20 cellular contexts compared by ENCODE assay signal in genomic region chr5:177484902-177485549, GRCh38. TPM values are rescaled to one million over a fixed set of nuclear protein-coding genes. Genes with fewer than 3 reads are reported as not detected.
DNase-seq lines count a peak whose midpoint lies in the region; ATAC-seq and TF ChIP-seq lines count a peak whose summit lies in the region.
"Had no signal": no experiment of that assay in that cellular context is flagged by ENCODE, and none has a peak within 500 bp of the region (broad histone marks: within the 10 kb centered on the region; RNA-seq: fewer than 3 reads in every experiment).

No MANE protein-coding gene starts in this region.

- peaks cover 7 to 30% (median 15%) of the 10 kb centered on the region in 4 donors for H3K4me1 ChIP-seq in transverse colon

- no peak overlapping the region for H3K4me3 ChIP-seq in transverse colon
- H3K4me3 ChIP-seq: colonic mucosa had no signal

- no peak for TF ChIP-seq CTCF in brain (conservative IDR thresholded peaks at IDR 0.05)
- no peak for TF ChIP-seq CTCF in nephron (IDR thresholded peaks at IDR 0.05; ENCODE audit: unreplicated experiment in 3 of 3)
- no peak for TF ChIP-seq CTCF in transverse colon (IDR thresholded peaks at IDR 0.05)

- no peak for TF ChIP-seq EP300 in transverse colon (IDR thresholded peaks at IDR 0.05; ENCODE audit: low read depth)

- no peak for DNase-seq in activated naive CD8-positive, alpha-beta T cell treated with anti-CD3 and anti-CD28 coated beads, Interleukin-2, amount 10 ng/mL, durations not matched to agents 7 days and 5 days
- no peak for DNase-seq in activated naive CD8-positive, alpha-beta T cell treated with anti-CD3 and anti-CD28 coated beads for 36 hours
- DNase-seq in transverse colon (no peak), UCSD-AML1 (lab: John Stamatoyannopoulos, UW; ENCODE audit: unreplicated experiment) (no peak)
- DNase-seq: ACHN; activated CD4-positive, CD25-positive, alpha-beta regulatory T cell treated with anti-CD3 and anti-CD28 coated beads, Interleukin-2, amount 50 U/mL, for 72 hours; colonic mucosa; GF-D8; hippocampal formation; natural killer cell; NCI-H1092 treated with DMSO at 0.1 percent for 48 hours; NCI-H226; stimulated activated naive CD8-positive, alpha-beta T cell treated with anti-CD3 and anti-CD28 coated beads, Interleukin-15, Interleukin-2, amounts not matched to agents 100 U/mL and 50 U/mL, for 24 hours had no signal

- H3K9me3 ChIP-seq in transverse colon = no peaks in the 10 kb centered on the region
- H3K9me3 ChIP-seq: colonic mucosa had no signal

- intact Hi-C loops in transverse colon (cut with DNase I; ENCODE audit: low total_unique reads) = no loop called here

- H3K36me3 Mint-ChIP-seq in activated naive CD8-positive, alpha-beta T cell treated with anti-CD3 and anti-CD28 coated beads, Interleukin-2, amount 10 ng/mL, durations not matched to agents 7 days and 5 days = peaks cover 13% of the 10 kb centered on the region
- peaks cover 11% of the 10 kb centered on the region for H3K36me3 Mint-ChIP-seq in activated naive CD8-positive, alpha-beta T cell treated with anti-CD3 and anti-CD28 coated beads for 36 hours
- H3K36me3 Mint-ChIP-seq in brain (peaks cover 38% of the 10 kb centered on the region), nephron (ENCODE audit: low read depth) (peaks cover 56% of the 10 kb centered on the region)
- H3K36me3 Mint-ChIP-seq: activated naive CD8-positive, alpha-beta T cell; natural killer cell had no signal

- H3K4me1 Mint-ChIP-seq in activated naive CD8-positive, alpha-beta T cell treated with anti-CD3 and anti-CD28 coated beads, Interleukin-2, amount 10 ng/mL, durations not matched to agents 7 days and 5 days = peaks cover 7% of the 10 kb centered on the region
- H3K4me1 Mint-ChIP-seq in activated naive CD8-positive, alpha-beta T cell treated with anti-CD3 and anti-CD28 coated beads for 36 hours = peaks cover 4% of the 10 kb centered on the region
- H3K4me1 Mint-ChIP-seq in brain (peaks cover 27% of the 10 kb centered on the region), nephron (peaks cover 31% of the 10 kb centered on the region)

- H3K36me3 ChIP-seq in transverse colon = no peaks in the 10 kb centered on the region
- H3K36me3 ChIP-seq: colonic mucosa had no signal

- no peaks in the 10 kb centered on the region for H3K9me3 Mint-ChIP-seq in activated naive CD8-positive, alpha-beta T cell treated with anti-CD3 and anti-CD28 coated beads, Interleukin-2, amount 10 ng/mL, durations not matched to agents 7 days and 5 days
- H3K9me3 Mint-ChIP-seq in activated naive CD8-positive, alpha-beta T cell treated with anti-CD3 and anti-CD28 coated beads for 36 hours = no peaks in the 10 kb centered on the region
- peaks cover 0 to 2% (median 0%) of the 10 kb centered on the region in 5 experiments for H3K9me3 Mint-ChIP-seq in brain
- H3K9me3 Mint-ChIP-seq in nephron = no peaks in the 10 kb centered on the region
- H3K9me3 Mint-ChIP-seq: natural killer cell had no signal

- H3K27ac ChIP-seq in transverse colon = peak overlapping the region in 3 of 4 donors; percentile 22 to 91 (median 41)
- H3K27ac ChIP-seq: colonic mucosa had no signal

- WGBS in transverse colon (ENCODE audit: low coverage in 1 of 2), 2 donors = 47 to 79% methylated on average over 5 to 13 of the region's 13 CpGs

- in situ Hi-C loops in transverse colon (cut with MboI; ENCODE audit: low pct_ligation_motif_present in 1 of 4, low pct_unique_long_range_greater_than_20kb in 1 of 4, low sequenced_read_pairs in 3 of 4) = no loop called here

- no peaks in the 10 kb centered on the region for H3K27me3 ChIP-seq in transverse colon
- H3K27me3 ChIP-seq: colonic mucosa had no signal

- no peak overlapping the region for H3K4me3 Mint-ChIP-seq in activated naive CD8-positive, alpha-beta T cell treated with anti-CD3 and anti-CD28 coated beads, Interleukin-2, amount 10 ng/mL, durations not matched to agents 7 days and 5 days
- no peak overlapping the region for H3K4me3 Mint-ChIP-seq in activated naive CD8-positive, alpha-beta T cell treated with anti-CD3 and anti-CD28 coated beads for 36 hours
- H3K4me3 Mint-ChIP-seq in brain (peak overlapping the region in 1 of 5 experiments; percentile 24), nephron (peak overlapping the region in 2 of 3 experiments; percentile 6 to 8)
- H3K4me3 Mint-ChIP-seq: activated naive CD8-positive, alpha-beta T cell; natural killer cell had no signal

- ATAC-seq in activated naive CD8-positive, alpha-beta T cell treated with anti-CD3 and anti-CD28 coated beads, Interleukin-2, amount 10 ng/mL, durations not matched to agents 7 days and 5 days (ENCODE audit: low read depth) = no peak
- ATAC-seq in HG03432 (IDR thresholded peaks at IDR 0.05; ENCODE audit: unreplicated experiment) (no peak), GM21447 (IDR thresholded peaks at IDR 0.05; ENCODE audit: unreplicated experiment) (no peak)
- ATAC-seq: HepG2; natural killer cell; sciatic nerve; stimulated activated naive CD8-positive, alpha-beta T cell treated with anti-CD3 and anti-CD28 coated beads, Interleukin-15, Interleukin-2, amounts not matched to agents 100 U/mL and 50 U/mL, for 24 hours had no signal

- POLR2A ChIA-PET in activated naive CD8-positive, alpha-beta T cell treated with anti-CD3 and anti-CD28 coated beads, Interleukin-2, amount 10 ng/mL, durations not matched to agents 7 days and 5 days (lab: Charles Lee) = interaction anchor here (0.6 to 1.2 kb wide), 2 partner anchors 12 to 13 kb away, joined by 3 to 8 read pairs; no protein-coding TSS in a partner anchor

- TF ChIP-seq POLR2A in transverse colon (IDR thresholded peaks at IDR 0.05) = no peak

- peak overlapping the region; percentile 0 for H3K27ac Mint-ChIP-seq in activated naive CD8-positive, alpha-beta T cell treated with anti-CD3 and anti-CD28 coated beads, Interleukin-2, amount 10 ng/mL, durations not matched to agents 7 days and 5 days
- H3K27ac Mint-ChIP-seq in activated naive CD8-positive, alpha-beta T cell treated with anti-CD3 and anti-CD28 coated beads for 36 hours = no peak overlapping the region
- H3K27ac Mint-ChIP-seq in brain = peak overlapping the region; percentile 20 to 78 (median 65)
- H3K27ac Mint-ChIP-seq in nephron = peak overlapping the region; percentile 41 to 90 (median 82)
- H3K27ac Mint-ChIP-seq: activated naive CD8-positive, alpha-beta T cell; natural killer cell had no signal

- H3K27me3 Mint-ChIP-seq in activated naive CD8-positive, alpha-beta T cell treated with anti-CD3 and anti-CD28 coated beads, Interleukin-2, amount 10 ng/mL, durations not matched to agents 7 days and 5 days = no peaks in the 10 kb centered on the region
- no peaks in the 10 kb centered on the region for H3K27me3 Mint-ChIP-seq in activated naive CD8-positive, alpha-beta T cell treated with anti-CD3 and anti-CD28 coated beads for 36 hours
- H3K27me3 Mint-ChIP-seq in brain (no peaks in the 10 kb centered on the region), nephron (ENCODE audit: low read depth) (no peaks in the 10 kb centered on the region)
- H3K27me3 Mint-ChIP-seq: activated naive CD8-positive, alpha-beta T cell had no signal

RNA-seq across cellular contexts. Expression of gene DBN1, which starts 11.6 kb away (rescaled TPM):
- 10 to 100 TPM; 82.5 to 87.0 TPM for total RNA-seq in activated naive CD8-positive, alpha-beta T cell treated with anti-CD3 and anti-CD28 coated beads, Interleukin-2, amount 10 ng/mL, durations not matched to agents 7 days and 5 days
- 100 to 1,000 TPM; 100 to 106 TPM for total RNA-seq in activated naive CD8-positive, alpha-beta T cell treated with anti-CD3 and anti-CD28 coated beads for 36 hours
- 275 TPM for polyA plus RNA-seq in brain (ENCODE audit: insufficient read depth, low read depth, low replicate concordance)
- total RNA-seq in transverse colon = 100 to 1,000 TPM in 1 of 4 donors, 10 to 100 TPM in 3; 10.1 to 201 (median 17.4) TPM

RNA-seq across cellular contexts. Expression of gene PDLIM7, which starts 12.4 kb away (rescaled TPM):
- total RNA-seq in activated naive CD8-positive, alpha-beta T cell treated with anti-CD3 and anti-CD28 coated beads, Interleukin-2, amount 10 ng/mL, durations not matched to agents 7 days and 5 days = 10 to 100 TPM; 51.6 to 60.6 TPM
- total RNA-seq in activated naive CD8-positive, alpha-beta T cell treated with anti-CD3 and anti-CD28 coated beads for 36 hours = 10 to 100 TPM; 38.5 to 41.9 TPM
- 20.1 TPM for polyA plus RNA-seq in brain (ENCODE audit: insufficient read depth, low read depth, low replicate concordance)
- total RNA-seq in transverse colon = 100 to 1,000 TPM in 1 of 4 donors, 10 to 100 TPM in 3; 52.6 to 256 (median 78.6) TPM

RNA-seq across cellular contexts. Expression of gene DOK3, which starts 24.6 kb away (rescaled TPM):
- total RNA-seq in activated naive CD8-positive, alpha-beta T cell treated with anti-CD3 and anti-CD28 coated beads, Interleukin-2, amount 10 ng/mL, durations not matched to agents 7 days and 5 days = 1 to 10 TPM; 3.7 to 6.0 TPM
- total RNA-seq in activated naive CD8-positive, alpha-beta T cell treated with anti-CD3 and anti-CD28 coated beads for 36 hours = 1 to 10 TPM; 8.2 to 8.6 TPM
- 1.8 TPM for polyA plus RNA-seq in brain (ENCODE audit: insufficient read depth, low read depth, low replicate concordance)
- total RNA-seq in transverse colon = 10 to 100 TPM in 2 of 4 donors, 1 to 10 TPM in 1, under 1 TPM in 1; 0.60 to 17.2 (median 7.8) TPM

RNA-seq across cellular contexts. Expression of gene DDX41, which starts 31.7 kb away (rescaled TPM):
- 100 to 1,000 TPM; 132 to 135 TPM for total RNA-seq in activated naive CD8-positive, alpha-beta T cell treated with anti-CD3 and anti-CD28 coated beads, Interleukin-2, amount 10 ng/mL, durations not matched to agents 7 days and 5 days
- 100 to 1,000 TPM; 211 to 220 TPM for total RNA-seq in activated naive CD8-positive, alpha-beta T cell treated with anti-CD3 and anti-CD28 coated beads for 36 hours
- polyA plus RNA-seq in brain (ENCODE audit: insufficient read depth, low read depth, low replicate concordance) = 231 TPM
- total RNA-seq in transverse colon = 100 to 1,000 TPM in 2 of 4 donors, 10 to 100 TPM in 2; 96.5 to 170 (median 130) TPM

RNA-seq across cellular contexts. Expression of gene PRR7, which starts 38.4 kb away (rescaled TPM):
- 10 to 100 TPM; 10.0 to 10.6 TPM for total RNA-seq in activated naive CD8-positive, alpha-beta T cell treated with anti-CD3 and anti-CD28 coated beads, Interleukin-2, amount 10 ng/mL, durations not matched to agents 7 days and 5 days
- total RNA-seq in activated naive CD8-positive, alpha-beta T cell treated with anti-CD3 and anti-CD28 coated beads for 36 hours = 10 to 100 TPM; 21.5 to 21.8 TPM
- polyA plus RNA-seq in brain (ENCODE audit: insufficient read depth, low read depth, low replicate concordance) = 10.9 TPM
- 1 to 10 TPM in 3 of 4 donors, not detected in 1; 2.1 to 5.0 (median 2.5) TPM for total RNA-seq in transverse colon

Comparison
In these comparisons a context has a peak if more than half of its experiments do, and no peak if none do; other contexts are left out.
1. H3K4me3 Mint-ChIP-seq: peak in nephron (2 of 3); none in activated naive CD8-positive, alpha-beta T cell treated with anti-CD3 and anti-CD28 coated beads, Interleukin-2, amount 10 ng/mL, durations not matched to agents 7 days and 5 days (single experiment) and activated naive CD8-positive, alpha-beta T cell treated with anti-CD3 and anti-CD28 coated beads for 36 hours (single experiment).